ENCODE assay signal across 1 cellular context in the genomic region with DNA sequence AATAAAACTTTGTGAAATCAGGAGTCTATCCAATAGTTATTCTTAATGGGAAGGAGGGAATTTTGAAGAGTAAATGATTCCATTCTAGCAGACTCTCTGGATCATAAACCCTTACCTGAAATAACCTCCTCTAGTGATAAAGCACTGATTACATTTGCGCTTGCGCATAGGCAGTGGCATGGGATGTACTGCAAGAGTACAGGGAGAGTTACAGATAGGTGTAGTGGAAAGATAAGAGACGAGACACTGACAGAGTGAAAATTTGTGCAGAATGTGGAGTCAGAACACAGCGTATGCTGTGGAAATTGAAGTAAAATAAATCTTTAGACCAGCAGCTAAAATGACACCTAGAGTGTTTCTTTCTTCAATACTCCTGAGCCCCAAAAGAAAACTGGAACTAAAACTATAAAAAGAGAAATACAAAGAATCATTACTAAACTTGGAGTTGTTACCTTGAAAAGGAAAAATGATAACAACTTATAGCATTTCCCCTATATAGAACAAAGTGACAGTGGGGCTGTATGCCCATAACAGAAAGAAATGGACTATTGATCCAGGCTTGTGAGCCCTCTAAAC.
A peak's percentile ranks its signal among the peaks of the same experiment; 100 is the strongest.
TF ChIP-seq lines count a peak whose summit lies in the region.

No MANE protein-coding gene starts in this region.

TF ChIP-seq in K562, 482 proteins besides CTCF, POLR2A, EP300 and RAD21 (continued from another document and continues in another):
- TF ChIP-seq RAD51 (IDR thresholded peaks at IDR 0.05; ENCODE audit: borderline replicate concordance, low read depth) = no peak
- TF ChIP-seq, protein P1, sequence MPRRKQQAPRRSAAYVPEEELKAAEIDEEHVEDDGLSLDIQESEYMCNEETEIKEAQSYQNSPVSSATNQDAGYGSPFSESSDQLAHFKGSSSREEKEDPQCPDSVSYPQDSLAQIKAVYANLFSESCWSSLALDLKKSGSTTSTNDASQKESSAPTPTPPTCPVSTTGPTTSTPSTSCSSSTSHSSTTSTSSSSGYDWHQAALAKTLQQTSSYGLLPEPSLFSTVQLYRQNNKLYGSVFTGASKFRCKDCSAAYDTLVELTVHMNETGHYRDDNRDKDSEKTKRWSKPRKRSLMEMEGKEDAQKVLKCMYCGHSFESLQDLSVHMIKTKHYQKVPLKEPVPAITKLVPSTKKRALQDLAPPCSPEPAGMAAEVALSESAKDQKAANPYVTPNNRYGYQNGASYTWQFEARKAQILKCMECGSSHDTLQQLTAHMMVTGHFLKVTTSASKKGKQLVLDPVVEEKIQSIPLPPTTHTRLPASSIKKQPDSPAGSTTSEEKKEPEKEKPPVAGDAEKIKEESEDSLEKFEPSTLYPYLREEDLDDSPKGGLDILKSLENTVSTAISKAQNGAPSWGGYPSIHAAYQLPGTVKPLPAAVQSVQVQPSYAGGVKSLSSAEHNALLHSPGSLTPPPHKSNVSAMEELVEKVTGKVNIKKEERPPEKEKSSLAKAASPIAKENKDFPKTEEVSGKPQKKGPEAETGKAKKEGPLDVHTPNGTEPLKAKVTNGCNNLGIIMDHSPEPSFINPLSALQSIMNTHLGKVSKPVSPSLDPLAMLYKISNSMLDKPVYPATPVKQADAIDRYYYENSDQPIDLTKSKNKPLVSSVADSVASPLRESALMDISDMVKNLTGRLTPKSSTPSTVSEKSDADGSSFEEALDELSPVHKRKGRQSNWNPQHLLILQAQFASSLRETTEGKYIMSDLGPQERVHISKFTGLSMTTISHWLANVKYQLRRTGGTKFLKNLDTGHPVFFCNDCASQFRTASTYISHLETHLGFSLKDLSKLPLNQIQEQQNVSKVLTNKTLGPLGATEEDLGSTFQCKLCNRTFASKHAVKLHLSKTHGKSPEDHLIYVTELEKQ (CRISPR knock-in tag; IDR thresholded peaks at IDR 0.05) = no peak
- no peak for TF ChIP-seq ESRRB (CRISPR knock-in tag; IDR thresholded peaks at IDR 0.05; ENCODE audit: borderline replicate concordance)
- no peak for TF ChIP-seq BRF1 (IDR thresholded peaks at IDR 0.05; ENCODE audit: borderline replicate concordance, extremely low read depth, insufficient read length)
- no peak for TF ChIP-seq MECOM (CRISPR knock-in tag; IDR thresholded peaks at IDR 0.05)
- TF ChIP-seq ZNF165 (CRISPR knock-in tag; IDR thresholded peaks at IDR 0.05; ENCODE audit: borderline replicate concordance) = no peak
- TF ChIP-seq HDAC8 (tag; IDR thresholded peaks at IDR 0.05) = no peak
- no peak for TF ChIP-seq RBM25 (IDR thresholded peaks at IDR 0.05; ENCODE audit: low read depth, low read length, severe bottlenecking)
- TF ChIP-seq EHMT2 (IDR thresholded peaks at IDR 0.05) = no peak
- TF ChIP-seq ZNF717 (CRISPR knock-in tag; IDR thresholded peaks at IDR 0.05) = no peak
- TF ChIP-seq, protein P2, sequence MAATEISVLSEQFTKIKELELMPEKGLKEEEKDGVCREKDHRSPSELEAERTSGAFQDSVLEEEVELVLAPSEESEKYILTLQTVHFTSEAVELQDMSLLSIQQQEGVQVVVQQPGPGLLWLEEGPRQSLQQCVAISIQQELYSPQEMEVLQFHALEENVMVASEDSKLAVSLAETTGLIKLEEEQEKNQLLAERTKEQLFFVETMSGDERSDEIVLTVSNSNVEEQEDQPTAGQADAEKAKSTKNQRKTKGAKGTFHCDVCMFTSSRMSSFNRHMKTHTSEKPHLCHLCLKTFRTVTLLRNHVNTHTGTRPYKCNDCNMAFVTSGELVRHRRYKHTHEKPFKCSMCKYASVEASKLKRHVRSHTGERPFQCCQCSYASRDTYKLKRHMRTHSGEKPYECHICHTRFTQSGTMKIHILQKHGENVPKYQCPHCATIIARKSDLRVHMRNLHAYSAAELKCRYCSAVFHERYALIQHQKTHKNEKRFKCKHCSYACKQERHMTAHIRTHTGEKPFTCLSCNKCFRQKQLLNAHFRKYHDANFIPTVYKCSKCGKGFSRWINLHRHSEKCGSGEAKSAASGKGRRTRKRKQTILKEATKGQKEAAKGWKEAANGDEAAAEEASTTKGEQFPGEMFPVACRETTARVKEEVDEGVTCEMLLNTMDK (IDR thresholded peaks at IDR 0.05; ENCODE audit: borderline replicate concordance, insufficient read depth, low read depth, low read length, poor library complexity, severe bottlenecking) = no peak
- TF ChIP-seq, protein P3, sequence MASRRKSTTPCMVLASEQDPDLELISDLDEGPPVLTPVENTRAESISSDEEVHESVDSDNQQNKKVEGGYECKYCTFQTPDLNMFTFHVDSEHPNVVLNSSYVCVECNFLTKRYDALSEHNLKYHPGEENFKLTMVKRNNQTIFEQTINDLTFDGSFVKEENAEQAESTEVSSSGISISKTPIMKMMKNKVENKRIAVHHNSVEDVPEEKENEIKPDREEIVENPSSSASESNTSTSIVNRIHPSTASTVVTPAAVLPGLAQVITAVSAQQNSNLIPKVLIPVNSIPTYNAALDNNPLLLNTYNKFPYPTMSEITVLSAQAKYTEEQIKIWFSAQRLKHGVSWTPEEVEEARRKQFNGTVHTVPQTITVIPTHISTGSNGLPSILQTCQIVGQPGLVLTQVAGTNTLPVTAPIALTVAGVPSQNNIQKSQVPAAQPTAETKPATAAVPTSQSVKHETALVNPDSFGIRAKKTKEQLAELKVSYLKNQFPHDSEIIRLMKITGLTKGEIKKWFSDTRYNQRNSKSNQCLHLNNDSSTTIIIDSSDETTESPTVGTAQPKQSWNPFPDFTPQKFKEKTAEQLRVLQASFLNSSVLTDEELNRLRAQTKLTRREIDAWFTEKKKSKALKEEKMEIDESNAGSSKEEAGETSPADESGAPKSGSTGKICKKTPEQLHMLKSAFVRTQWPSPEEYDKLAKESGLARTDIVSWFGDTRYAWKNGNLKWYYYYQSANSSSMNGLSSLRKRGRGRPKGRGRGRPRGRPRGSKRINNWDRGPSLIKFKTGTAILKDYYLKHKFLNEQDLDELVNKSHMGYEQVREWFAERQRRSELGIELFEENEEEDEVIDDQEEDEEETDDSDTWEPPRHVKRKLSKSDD (conservative IDR thresholded peaks at IDR 0.05; ENCODE audit: low read length) = no peak
- TF ChIP-seq, protein P4, sequence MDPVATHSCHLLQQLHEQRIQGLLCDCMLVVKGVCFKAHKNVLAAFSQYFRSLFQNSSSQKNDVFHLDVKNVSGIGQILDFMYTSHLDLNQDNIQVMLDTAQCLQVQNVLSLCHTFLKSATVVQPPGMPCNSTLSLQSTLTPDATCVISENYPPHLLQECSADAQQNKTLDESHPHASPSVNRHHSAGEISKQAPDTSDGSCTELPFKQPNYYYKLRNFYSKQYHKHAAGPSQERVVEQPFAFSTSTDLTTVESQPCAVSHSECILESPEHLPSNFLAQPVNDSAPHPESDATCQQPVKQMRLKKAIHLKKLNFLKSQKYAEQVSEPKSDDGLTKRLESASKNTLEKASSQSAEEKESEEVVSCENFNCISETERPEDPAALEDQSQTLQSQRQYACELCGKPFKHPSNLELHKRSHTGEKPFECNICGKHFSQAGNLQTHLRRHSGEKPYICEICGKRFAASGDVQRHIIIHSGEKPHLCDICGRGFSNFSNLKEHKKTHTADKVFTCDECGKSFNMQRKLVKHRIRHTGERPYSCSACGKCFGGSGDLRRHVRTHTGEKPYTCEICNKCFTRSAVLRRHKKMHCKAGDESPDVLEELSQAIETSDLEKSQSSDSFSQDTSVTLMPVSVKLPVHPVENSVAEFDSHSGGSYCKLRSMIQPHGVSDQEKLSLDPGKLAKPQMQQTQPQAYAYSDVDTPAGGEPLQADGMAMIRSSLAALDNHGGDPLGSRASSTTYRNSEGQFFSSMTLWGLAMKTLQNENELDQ (CRISPR knock-in tag; IDR thresholded peaks at IDR 0.05; ENCODE audit: borderline replicate concordance) = no peak
- TF ChIP-seq KLF6 (CRISPR knock-in tag; IDR thresholded peaks at IDR 0.05; ENCODE audit: borderline replicate concordance) = no peak
- TF ChIP-seq, protein P5, sequence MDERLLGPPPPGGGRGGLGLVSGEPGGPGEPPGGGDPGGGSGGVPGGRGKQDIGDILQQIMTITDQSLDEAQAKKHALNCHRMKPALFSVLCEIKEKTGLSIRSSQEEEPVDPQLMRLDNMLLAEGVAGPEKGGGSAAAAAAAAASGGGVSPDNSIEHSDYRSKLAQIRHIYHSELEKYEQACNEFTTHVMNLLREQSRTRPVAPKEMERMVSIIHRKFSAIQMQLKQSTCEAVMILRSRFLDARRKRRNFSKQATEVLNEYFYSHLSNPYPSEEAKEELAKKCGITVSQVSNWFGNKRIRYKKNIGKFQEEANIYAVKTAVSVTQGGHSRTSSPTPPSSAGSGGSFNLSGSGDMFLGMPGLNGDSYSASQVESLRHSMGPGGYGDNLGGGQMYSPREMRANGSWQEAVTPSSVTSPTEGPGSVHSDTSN (CRISPR knock-in tag; IDR thresholded peaks at IDR 0.05; ENCODE audit: low read depth) = no peak
- TF ChIP-seq, protein P5 (tag; conservative IDR thresholded peaks at IDR 0.05; ENCODE audit: low read depth) = peak; percentile 75
- no peak for TF ChIP-seq NCOA4 (IDR thresholded peaks at IDR 0.05; ENCODE audit: partially characterized antibody)
- TF ChIP-seq THRAP3 (IDR thresholded peaks at IDR 0.05; ENCODE audit: borderline replicate concordance) = no peak
- no peak for TF ChIP-seq EGR1 (conservative IDR thresholded peaks at IDR 0.05)
- TF ChIP-seq TRIM24 (IDR thresholded peaks at IDR 0.05) = peak in 1 of 2 experiments; percentile 47; a peak in 1 of 4 replicates
- no peak for TF ChIP-seq ASH1L (IDR thresholded peaks at IDR 0.05; ENCODE audit: borderline replicate concordance, low read depth, partially characterized antibody)
- TF ChIP-seq ZNF444 (CRISPR knock-in tag; IDR thresholded peaks at IDR 0.05) = no peak
- peak; percentile 57; the same call in 1 of the 2 replicates for TF ChIP-seq TAL1 (IDR thresholded peaks at IDR 0.05)
- TF ChIP-seq BHLHE40 (IDR thresholded peaks at IDR 0.05; ENCODE audit: low read length) = no peak
- peak in 1 of 2 experiments; percentile 44; a peak in 1 of 4 replicates for TF ChIP-seq HDAC1 (IDR thresholded peaks at IDR 0.05)
- TF ChIP-seq, protein P6, sequence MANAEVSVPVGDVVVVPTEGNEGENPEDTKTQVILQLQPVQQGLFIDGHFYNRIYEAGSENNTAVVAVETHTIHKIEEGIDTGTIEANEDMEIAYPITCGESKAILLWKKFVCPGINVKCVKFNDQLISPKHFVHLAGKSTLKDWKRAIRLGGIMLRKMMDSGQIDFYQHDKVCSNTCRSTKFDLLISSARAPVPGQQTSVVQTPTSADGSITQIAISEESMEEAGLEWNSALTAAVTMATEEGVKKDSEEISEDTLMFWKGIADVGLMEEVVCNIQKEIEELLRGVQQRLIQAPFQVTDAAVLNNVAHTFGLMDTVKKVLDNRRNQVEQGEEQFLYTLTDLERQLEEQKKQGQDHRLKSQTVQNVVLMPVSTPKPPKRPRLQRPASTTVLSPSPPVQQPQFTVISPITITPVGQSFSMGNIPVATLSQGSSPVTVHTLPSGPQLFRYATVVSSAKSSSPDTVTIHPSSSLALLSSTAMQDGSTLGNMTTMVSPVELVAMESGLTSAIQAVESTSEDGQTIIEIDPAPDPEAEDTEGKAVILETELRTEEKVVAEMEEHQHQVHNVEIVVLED (CRISPR knock-in tag; IDR thresholded peaks at IDR 0.05) = no peak
- TF ChIP-seq, protein P7, sequence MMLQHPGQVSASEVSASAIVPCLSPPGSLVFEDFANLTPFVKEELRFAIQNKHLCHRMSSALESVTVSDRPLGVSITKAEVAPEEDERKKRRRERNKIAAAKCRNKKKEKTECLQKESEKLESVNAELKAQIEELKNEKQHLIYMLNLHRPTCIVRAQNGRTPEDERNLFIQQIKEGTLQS (IDR thresholded peaks at IDR 0.05) = no peak
- TF ChIP-seq, protein P7 (CRISPR knock-in tag; conservative IDR thresholded peaks at IDR 0.05) = no peak
- TF ChIP-seq ZNF668 (CRISPR knock-in tag; IDR thresholded peaks at IDR 0.05) = no peak
- no peak for TF ChIP-seq GTF2E2 (tag; IDR thresholded peaks at IDR 0.05)
- TF ChIP-seq, protein P8, sequence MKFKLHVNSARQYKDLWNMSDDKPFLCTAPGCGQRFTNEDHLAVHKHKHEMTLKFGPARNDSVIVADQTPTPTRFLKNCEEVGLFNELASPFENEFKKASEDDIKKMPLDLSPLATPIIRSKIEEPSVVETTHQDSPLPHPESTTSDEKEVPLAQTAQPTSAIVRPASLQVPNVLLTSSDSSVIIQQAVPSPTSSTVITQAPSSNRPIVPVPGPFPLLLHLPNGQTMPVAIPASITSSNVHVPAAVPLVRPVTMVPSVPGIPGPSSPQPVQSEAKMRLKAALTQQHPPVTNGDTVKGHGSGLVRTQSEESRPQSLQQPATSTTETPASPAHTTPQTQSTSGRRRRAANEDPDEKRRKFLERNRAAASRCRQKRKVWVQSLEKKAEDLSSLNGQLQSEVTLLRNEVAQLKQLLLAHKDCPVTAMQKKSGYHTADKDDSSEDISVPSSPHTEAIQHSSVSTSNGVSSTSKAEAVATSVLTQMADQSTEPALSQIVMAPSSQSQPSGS (CRISPR knock-in tag; IDR thresholded peaks at IDR 0.05) = no peak
- TF ChIP-seq FOXM1 (IDR thresholded peaks at IDR 0.05; ENCODE audit: low read depth) = no peak
- TF ChIP-seq FOXM1 (CRISPR knock-in tag; IDR thresholded peaks at IDR 0.05; ENCODE audit: low read depth) = no peak
- TF ChIP-seq ZZZ3 (IDR thresholded peaks at IDR 0.05) = no peak
- TF ChIP-seq, protein P9, sequence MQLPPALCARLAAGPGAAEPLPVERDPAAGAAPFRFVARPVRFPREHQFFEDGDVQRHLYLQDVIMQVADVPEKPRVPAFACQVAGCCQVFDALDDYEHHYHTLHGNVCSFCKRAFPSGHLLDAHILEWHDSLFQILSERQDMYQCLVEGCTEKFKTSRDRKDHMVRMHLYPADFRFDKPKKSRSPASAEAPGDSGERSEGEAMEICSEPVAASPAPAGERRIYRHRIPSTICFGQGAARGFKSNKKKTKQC (CRISPR knock-in tag; IDR thresholded peaks at IDR 0.05) = no peak
- no peak for TF ChIP-seq ZNF217 (CRISPR knock-in tag; IDR thresholded peaks at IDR 0.05)
- no peak for TF ChIP-seq ZNF830 (CRISPR knock-in tag; IDR thresholded peaks at IDR 0.05)
- no peak for TF ChIP-seq SRSF3 (IDR thresholded peaks at IDR 0.05; ENCODE audit: insufficient read depth, low read length)
- TF ChIP-seq TAF9B (IDR thresholded peaks at IDR 0.05; ENCODE audit: partially characterized antibody) = no peak
- no peak for TF ChIP-seq HDAC3 (IDR thresholded peaks at IDR 0.05; ENCODE audit: borderline replicate concordance, partially characterized antibody)
- peak; percentile 29; the same call in 1 of the 2 replicates for TF ChIP-seq PML (IDR thresholded peaks at IDR 0.05; ENCODE audit: low read length)
- TF ChIP-seq ZNF76 (CRISPR knock-in tag; IDR thresholded peaks at IDR 0.05; ENCODE audit: borderline replicate concordance) = no peak
- TF ChIP-seq IRF2 (CRISPR knock-in tag; IDR thresholded peaks at IDR 0.05) = no peak
- TF ChIP-seq DPF2 (IDR thresholded peaks at IDR 0.05) = peak; percentile 69; the same call in 1 of the 2 replicates
- TF ChIP-seq NFRKB (IDR thresholded peaks at IDR 0.05; ENCODE audit: low read depth) = no peak
- TF ChIP-seq ZNF212 (CRISPR knock-in tag; IDR thresholded peaks at IDR 0.05) = no peak
- TF ChIP-seq LEF1 (IDR thresholded peaks at IDR 0.05) = 0 out of 2 replicates have a peak, but pooled peaks have one; percentile 48
- TF ChIP-seq CBFA2T3 (IDR thresholded peaks at IDR 0.05) = peak; percentile 73
- TF ChIP-seq CHCHD3 (CRISPR knock-in tag; IDR thresholded peaks at IDR 0.05) = no peak
